8 cellular contexts compared by ENCODE assay signal in the genomic region with DNA sequence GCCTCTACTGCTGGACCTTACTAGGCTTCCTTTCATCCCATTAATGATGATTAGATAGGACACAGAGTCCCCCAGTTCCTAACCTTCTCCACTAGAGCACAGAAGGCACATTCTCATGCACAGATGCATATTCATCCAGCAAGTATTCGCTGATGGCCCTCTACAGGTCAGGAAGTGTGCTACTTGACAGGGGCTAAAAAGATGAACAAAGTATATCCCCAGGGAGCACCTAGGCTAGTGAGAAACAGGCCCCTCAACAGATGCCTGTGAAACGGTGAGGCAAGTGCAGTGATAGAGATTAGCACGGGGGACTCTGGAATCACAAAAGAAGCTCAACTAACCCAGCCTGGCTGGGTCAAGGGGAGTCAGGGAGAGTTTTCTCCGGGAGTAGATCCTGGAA.
DNase-seq lines count a peak whose midpoint lies in the region; ATAC-seq and TF ChIP-seq lines count a peak whose summit lies in the region.

No MANE protein-coding gene starts in this region.

- H3K9me3 ChIP-seq in WERI-Rb-1 (ENCODE audit: severe bottlenecking) (no peaks in the 10 kb centered on the region), spleen (no peaks in the 10 kb centered on the region), PC-9 (ENCODE audit: insufficient read depth, low read depth) (no peaks in the 10 kb centered on the region)

- DNase-seq in WERI-Rb-1 (peak; percentile 77), nephron progenitor cell (no peak), caudate nucleus (lab: John Stamatoyannopoulos, UW) (no peak), spleen (no peak), occipital lobe (lab: John Stamatoyannopoulos, UW) (no peak), PC-9 (no peak)

- no peaks in the 10 kb centered on the region; the same call in 1 of the 2 replicates for H4K20me1 ChIP-seq in PC-9 (ENCODE audit: insufficient read depth)

- ATAC-seq in HG03354 (IDR thresholded peaks at IDR 0.05; ENCODE audit: poor library complexity, severe bottlenecking, unreplicated experiment) = peak; percentile 85

- H3K27me3 Mint-ChIP-seq in nephron progenitor cell (ENCODE audit: low read depth, poor library complexity) = no peaks in the 10 kb centered on the region

- H3K27ac ChIP-seq in WERI-Rb-1 (peak overlapping the region; percentile 41), caudate nucleus (ENCODE audit: low read depth, low read length) (no peak overlapping the region), spleen (no peak overlapping the region), PC-9 (no peak overlapping the region)

- H3K9me3 Mint-ChIP-seq in nephron progenitor cell = no peaks in the 10 kb centered on the region

- H3K9me2 ChIP-seq in PC-9 (ENCODE audit: insufficient read depth) = no peaks in the 10 kb centered on the region

- peaks cover 78% of the 10 kb centered on the region for H3K4me1 Mint-ChIP-seq in nephron progenitor cell

- H3K36me3 Mint-ChIP-seq in nephron progenitor cell (ENCODE audit: low read depth) = peaks cover 22% of the 10 kb centered on the region

- POLR2A ChIA-PET in PC-9 (lab: Charles Lee; ENCODE audit: unreplicated experiment) = interaction anchor here (0.6 to 0.7 kb wide), 2 partner anchors 54 to 508 kb away, joined by 3 to 7 read pairs; no protein-coding TSS in a partner anchor

- H3K79me2 ChIP-seq in PC-9 (ENCODE audit: low read depth) = no peaks in the 10 kb centered on the region

- H3K4me2 ChIP-seq in PC-9 = no peak overlapping the region

- BruUV-seq in PC-9 (replicated peaks; lab: Mats Ljungman, UMichigan) = no TSS peak

- no peaks in the 10 kb centered on the region for H3K27me3 ChIP-seq in WERI-Rb-1 (ENCODE audit: insufficient read depth, low read depth, severe bottlenecking)
- no peaks in the 10 kb centered on the region for H3K27me3 ChIP-seq in spleen (replicated peaks in 1 of 7)
- no peaks in the 10 kb centered on the region for H3K27me3 ChIP-seq in PC-9 (ENCODE audit: insufficient read depth, low read depth)

- H2AFZ ChIP-seq in PC-9 = no peak overlapping the region

- no peaks in the 10 kb centered on the region for H3K36me3 ChIP-seq in WERI-Rb-1
- H3K36me3 ChIP-seq in spleen = no peaks in the 10 kb centered on the region
- no peaks in the 10 kb centered on the region for H3K36me3 ChIP-seq in PC-9 (ENCODE audit: low read depth)

- 30 to 48% (median 39%) methylated on average over 4 of the region's 4 CpGs for WGBS in spleen, 5 donors

- intact Hi-C loops in spleen (cut with DNase I; ENCODE audit: low total_unique reads) (no loop called here), PC-9 (cut with micrococcal nuclease; ENCODE audit: unreplicated experiment) (no loop called here)

- CTCF ChIA-PET in PC-9 (lab: Charles Lee) = no interaction called here

- TF ChIP-seq POLR2A in spleen (IDR thresholded peaks at IDR 0.05) = no peak

- no peaks in the 10 kb centered on the region for H3F3A ChIP-seq in PC-9 (ENCODE audit: insufficient read depth, low read depth)

- peak overlapping the region; percentile 48 for H3K27ac Mint-ChIP-seq in nephron progenitor cell

- TF ChIP-seq CTCF in GM12875 (IDR thresholded peaks at IDR 0.05; ENCODE audit: borderline replicate concordance, insufficient read depth, low read depth, low read length) (peak; percentile 41; the same call in 1 of the 2 replicates), WERI-Rb-1 (IDR thresholded peaks at IDR 0.05; ENCODE audit: low read depth, low read length) (peak; percentile 82), nephron progenitor cell (IDR thresholded peaks at IDR 0.05) (no peak), spleen (IDR thresholded peaks at IDR 0.05 in 8 of 11, conservative IDR thresholded peaks at IDR 0.05 in 3 of 11) (no peak), PC-9 (conservative IDR thresholded peaks at IDR 0.05) (no peak)

- H3K4me3 ChIP-seq in GM12875 (ENCODE audit: low read depth, low read length) (no peak overlapping the region), WERI-Rb-1 (ENCODE audit: low read depth, low read length) (no peak overlapping the region), spleen (no peak overlapping the region), PC-9 (no peak overlapping the region)

- no peak overlapping the region for H3K4me3 Mint-ChIP-seq in nephron progenitor cell

- peaks cover 23 to 54% (median 35%) of the 10 kb centered on the region in 6 donors for H3K4me1 ChIP-seq in spleen
- no peaks in the 10 kb centered on the region for H3K4me1 ChIP-seq in PC-9 (replicated peaks; ENCODE audit: insufficient read depth)

Comparison
In these comparisons a context has a peak if more than half of its experiments do, and no peak if none do; other contexts are left out.
1. CTCF ChIP-seq: peak in GM12875 (single experiment) and WERI-Rb-1 (single experiment); none in nephron progenitor cell (single experiment), spleen (0 of 11) and PC-9 (single experiment).